Comparison of ENCODE assay signal across 8 cellular contexts in genomic region chr12:108560321-108560721, GRCh38. TPM values are rescaled to one million over a fixed set of nuclear protein-coding genes. Genes with fewer than 3 reads are reported as not detected.
A peak's percentile ranks its signal among the peaks of the same experiment; 100 is the strongest.
DNase-seq lines count a peak whose midpoint lies in the region; ATAC-seq and TF ChIP-seq lines count a peak whose summit lies in the region.

No MANE protein-coding gene starts in this region.

- no peaks in the 10 kb centered on the region for H3K9me3 ChIP-seq in testis

- H3K27me3 ChIP-seq in testis = no peaks in the 10 kb centered on the region

- H3K27ac ChIP-seq in testis = peak overlapping the region; percentile 86 to 96

- TF ChIP-seq POLR2A in testis (IDR thresholded peaks at IDR 0.05) = no peak

- ATAC-seq in activated T-cell treated with anti-CD3 and anti-CD28 coated beads, Interleukin-2, amount 50 U/mL, for 72 hours (replicated peaks in 1 of 2) = no peak
- peak in 1 of 2 donors; percentile 2 for ATAC-seq in activated naive CD4-positive, alpha-beta T cell treated with anti-CD3 and anti-CD28 coated beads, Interleukin-2, amount 50 U/mL, for 72 hours

- peak overlapping the region; percentile 95 to 96 for H3K4me3 Mint-ChIP-seq in activated T-cell treated with anti-CD3 and anti-CD28 coated beads, Interleukin-2, amount 50 U/mL, for 72 hours

- no peak for TF ChIP-seq CTCF in testis (IDR thresholded peaks at IDR 0.05)

- H3K36me3 ChIP-seq in testis (ENCODE audit: low read depth, missing control alignments) = no peaks in the 10 kb centered on the region

- intact Hi-C loops in testis (cut with DNase I; ENCODE audit: low total_unique reads) = no loop called here

- H3K27me3 Mint-ChIP-seq in activated T-cell treated with anti-CD3 and anti-CD28 coated beads, Interleukin-2, amount 50 U/mL, for 72 hours (ENCODE audit: low read depth) = no peaks in the 10 kb centered on the region

- 0 to 1% methylated on average over 12 of the region's 12 CpGs for WGBS in testis, 2 donors

- H3K9me3 Mint-ChIP-seq in activated T-cell treated with anti-CD3 and anti-CD28 coated beads, Interleukin-2, amount 50 U/mL, for 72 hours = no peaks in the 10 kb centered on the region
- H3K9me3 Mint-ChIP-seq in activated naive CD4-positive, alpha-beta T cell treated with anti-CD3 and anti-CD28 coated beads, Interleukin-2, amount 50 U/mL, for 72 hours = no peaks in the 10 kb centered on the region

- H3K4me1 ChIP-seq in testis = peaks cover 26% of the 10 kb centered on the region

- H3K4me3 ChIP-seq in testis = peak overlapping the region; percentile 91 to 93

- H3K4me1 Mint-ChIP-seq in activated T-cell treated with anti-CD3 and anti-CD28 coated beads, Interleukin-2, amount 50 U/mL, for 72 hours (ENCODE audit: low read depth) = peaks cover 65% of the 10 kb centered on the region

- peaks cover 12 to 13% of the 10 kb centered on the region in 2 donors for H3K36me3 Mint-ChIP-seq in activated T-cell treated with anti-CD3 and anti-CD28 coated beads, Interleukin-2, amount 50 U/mL, for 72 hours (ENCODE audit: insufficient read depth in 2 of 2)
- peaks cover 34 to 36% of the 10 kb centered on the region in 2 donors for H3K36me3 Mint-ChIP-seq in activated naive CD4-positive, alpha-beta T cell treated with anti-CD3 and anti-CD28 coated beads, Interleukin-2, amount 50 U/mL, for 72 hours

- DNase-seq in activated T-cell treated with anti-CD3 and anti-CD28 coated beads, Interleukin-2, amount 50 U/mL, for 72 hours = no peak
- no peak for DNase-seq in activated T-cell treated with anti-CD3 and anti-CD28 coated beads, Interleukin-2, amount 50 U/mL, for 1 hour
- no peak for DNase-seq in activated naive CD4-positive, alpha-beta T cell treated with anti-CD3 and anti-CD28 coated beads, Interleukin-2, amount 50 U/mL, for 72 hours (ENCODE audit: low spot score in 2 of 2)
- peak; percentile 95 for DNase-seq in iris pigment epithelial cell (ENCODE audit: low read depth)
- no peak for DNase-seq in testis
- DNase-seq in stimulated activated CD4-positive, alpha-beta T cell treated with anti-CD3 and anti-CD28 coated beads, Interleukin-2, amount 100 ng/mL, for 48 hours = no peak
- DNase-seq in dedifferentiated amniotic fluid mesenchymal stem cell (ENCODE audit: extremely low spot score) = no peak
- DNase-seq in cerebellar cortex (ENCODE audit: low spot score) = no peak

- H3K27ac Mint-ChIP-seq in activated T-cell treated with anti-CD3 and anti-CD28 coated beads, Interleukin-2, amount 50 U/mL, for 72 hours = peak overlapping the region; percentile 100
- peak overlapping the region; percentile 99 to 100 for H3K27ac Mint-ChIP-seq in activated naive CD4-positive, alpha-beta T cell treated with anti-CD3 and anti-CD28 coated beads, Interleukin-2, amount 50 U/mL, for 72 hours

RNA-seq across cellular contexts. Expression of gene SART3, which starts 0.7 kb away (rescaled TPM):
- total RNA-seq in activated T-cell treated with anti-CD3 and anti-CD28 coated beads, Interleukin-2, amount 50 U/mL, for 72 hours = 10 to 100 TPM; 75.7 to 78.8 TPM
- total RNA-seq in activated naive CD4-positive, alpha-beta T cell treated with anti-CD3 and anti-CD28 coated beads, Interleukin-2, amount 50 U/mL, for 72 hours = 100 to 1,000 TPM in 1 of 2 donors, 10 to 100 TPM in 1; 89.0 to 105 TPM
- total RNA-seq in testis = 100 to 1,000 TPM; 115 to 116 TPM
- polyA plus RNA-seq in testis (ENCODE audit: insufficient read depth, low read depth, low replicate concordance) = 48.6 TPM

RNA-seq across cellular contexts. Expression of gene ISCU, which starts 2.1 kb away (rescaled TPM):
- 100 to 1,000 TPM; 115 to 139 TPM for total RNA-seq in activated T-cell treated with anti-CD3 and anti-CD28 coated beads, Interleukin-2, amount 50 U/mL, for 72 hours
- total RNA-seq in activated naive CD4-positive, alpha-beta T cell treated with anti-CD3 and anti-CD28 coated beads, Interleukin-2, amount 50 U/mL, for 72 hours = 100 to 1,000 TPM in 1 of 2 donors, 10 to 100 TPM in 1; 53.6 to 158 TPM
- total RNA-seq in testis = 100 to 1,000 TPM; 221 to 238 TPM
- polyA plus RNA-seq in testis (ENCODE audit: insufficient read depth, low read depth, low replicate concordance) = 217 TPM

RNA-seq across cellular contexts. Expression of gene TMEM119, which starts 37.6 kb away (rescaled TPM):
- under 1 TPM; 0.65 to 0.74 TPM for total RNA-seq in activated T-cell treated with anti-CD3 and anti-CD28 coated beads, Interleukin-2, amount 50 U/mL, for 72 hours
- under 1 TPM in 1 of 2 donors, not detected in 1; 0.09 TPM for total RNA-seq in activated naive CD4-positive, alpha-beta T cell treated with anti-CD3 and anti-CD28 coated beads, Interleukin-2, amount 50 U/mL, for 72 hours
- total RNA-seq in testis = 1 to 10 TPM; 5.3 to 9.6 TPM
- polyA plus RNA-seq in testis (ENCODE audit: insufficient read depth, low read depth, low replicate concordance) = 17.1 TPM

RNA-seq across cellular contexts. Expression of gene FICD, which starts 45.2 kb away (rescaled TPM):
- 1 to 10 TPM; 4.0 to 7.7 TPM for total RNA-seq in activated T-cell treated with anti-CD3 and anti-CD28 coated beads, Interleukin-2, amount 50 U/mL, for 72 hours
- total RNA-seq in activated naive CD4-positive, alpha-beta T cell treated with anti-CD3 and anti-CD28 coated beads, Interleukin-2, amount 50 U/mL, for 72 hours = 1 to 10 TPM; 2.3 to 8.4 TPM
- 10 to 100 TPM; 10.0 to 10.5 TPM for total RNA-seq in testis
- 16.7 TPM for polyA plus RNA-seq in testis (ENCODE audit: insufficient read depth, low read depth, low replicate concordance)
